In genomic region chr7:1692500-1693418, GRCh38 we compare ENCODE assay signal across 18 cellular contexts. TPM values are rescaled to one million over a fixed set of nuclear protein-coding genes. Genes with fewer than 3 reads are reported as not detected.
DNase-seq lines count a peak whose midpoint lies in the region; ATAC-seq and TF ChIP-seq lines count a peak whose summit lies in the region.
"Had no signal": no experiment of that assay in that cellular context is flagged by ENCODE, and none has a peak within 500 bp of the region (broad histone marks: within the 10 kb centered on the region; RNA-seq: fewer than 3 reads in every experiment).

No MANE protein-coding gene starts in this region.

- H3K36me3 ChIP-seq in upper lobe of left lung: no peaks in the 10 kb centered on the region
- H3K36me3 ChIP-seq: tibial artery had no signal

- peaks cover 5% of the 10 kb centered on the region for H3K27me3 Mint-ChIP-seq in activated naive CD4-positive, alpha-beta T cell treated with anti-CD3 and anti-CD28 coated beads for 36 hours (ENCODE audit: low read depth)
- peaks cover 7% of the 10 kb centered on the region for H3K27me3 Mint-ChIP-seq in activated naive CD4-positive, alpha-beta T cell treated with anti-CD3 and anti-CD28 coated beads, Interleukin-2, amount 10 ng/mL, durations not matched to agents 7 days and 5 days
- H3K27me3 Mint-ChIP-seq in brain (no peaks in the 10 kb centered on the region), mesothelial cell of epicardium (ENCODE audit: low read depth) (peaks cover 13% of the 10 kb centered on the region)

- no peak for TF ChIP-seq EP300 in upper lobe of left lung (IDR thresholded peaks at IDR 0.05)

- DNase-seq in activated naive CD4-positive, alpha-beta T cell treated with anti-CD3 and anti-CD28 coated beads for 36 hours: peak; percentile 1
- DNase-seq in activated naive CD4-positive, alpha-beta T cell treated with anti-CD3 and anti-CD28 coated beads, Interleukin-2, amount 10 ng/mL, durations not matched to agents 7 days and 5 days: no peak
- DNase-seq in mesothelial cell of epicardium (ENCODE audit: low spot score in 2 of 2, unreplicated experiment in 2 of 2): peak; percentile 6 to 33
- DNase-seq in upper lobe of left lung: peak; percentile 14 to 44
- no peak for DNase-seq in activated CD4-positive, alpha-beta T cell treated with anti-CD3 and anti-CD28 coated beads, Interleukin-2, amount 50 U/mL, for 4 hours
- no peak for DNase-seq in NCI-H187 (lab: John Stamatoyannopoulos, UW)
- no peak for DNase-seq in stimulated activated naive CD8-positive, alpha-beta T cell treated with anti-CD3 and anti-CD28 coated beads, Interleukin-15, Interleukin-2, amounts not matched to agents 100 U/mL and 50 U/mL, for 24 hours
- DNase-seq: effector memory CD4-positive, alpha-beta T cell; NCI-H2029 treated with DMSO at 0.1 percent for 48 hours; NCI-H510A treated with DMSO at 0.1 percent for 48 hours; stimulated activated CD4-positive, alpha-beta T cell treated with anti-CD3 and anti-CD28 coated beads, Interleukin-2, amount 100 ng/mL, for 24 hours had no signal

- H3K4me1 ChIP-seq in upper lobe of left lung: no peaks in the 10 kb centered on the region

- H3K27ac ChIP-seq in upper lobe of left lung: no peak overlapping the region

- no peaks in the 10 kb centered on the region for H3K9me3 ChIP-seq in upper lobe of left lung
- H3K9me3 ChIP-seq: tibial artery had no signal

- H3K9me3 Mint-ChIP-seq in activated naive CD4-positive, alpha-beta T cell treated with anti-CD3 and anti-CD28 coated beads for 36 hours: peaks cover 4% of the 10 kb centered on the region
- peaks cover 2% of the 10 kb centered on the region for H3K9me3 Mint-ChIP-seq in activated naive CD4-positive, alpha-beta T cell treated with anti-CD3 and anti-CD28 coated beads, Interleukin-2, amount 10 ng/mL, durations not matched to agents 7 days and 5 days
- peaks cover 6 to 11% (median 9%) of the 10 kb centered on the region in 5 experiments for H3K9me3 Mint-ChIP-seq in brain
- H3K9me3 Mint-ChIP-seq in mesothelial cell of epicardium: peaks cover 11% of the 10 kb centered on the region
- H3K9me3 Mint-ChIP-seq: GM23338; natural killer cell treated with Interleukin-12 subunit alpha and Interleukin-12 subunit beta and Interleukin-15 and Interleukin-18, amount 100 ng/mL, for 72 hours had no signal

- no peaks in the 10 kb centered on the region for H3K27me3 ChIP-seq in upper lobe of left lung
- H3K27me3 ChIP-seq: tibial artery had no signal

- no peak for ATAC-seq in upper lobe of left lung (ENCODE audit: low FRiP score in 2 of 2)
- no peak for ATAC-seq in stimulated activated naive CD8-positive, alpha-beta T cell treated with anti-CD3 and anti-CD28 coated beads, Interleukin-15, Interleukin-2, amounts not matched to agents 100 U/mL and 50 U/mL, for 24 hours
- ATAC-seq: CD8-positive, alpha-beta T cell had no signal

- 87% methylated on average over 15 to 27 of the region's 27 CpGs for WGBS in upper lobe of left lung, 2 donors

- peaks cover 2% of the 10 kb centered on the region for H3K4me1 Mint-ChIP-seq in activated naive CD4-positive, alpha-beta T cell treated with anti-CD3 and anti-CD28 coated beads for 36 hours (ENCODE audit: low read depth)
- H3K4me1 Mint-ChIP-seq in activated naive CD4-positive, alpha-beta T cell treated with anti-CD3 and anti-CD28 coated beads, Interleukin-2, amount 10 ng/mL, durations not matched to agents 7 days and 5 days: peaks cover 4% of the 10 kb centered on the region
- H3K4me1 Mint-ChIP-seq in brain (peaks cover 75% of the 10 kb centered on the region), mesothelial cell of epicardium (peaks cover 8% of the 10 kb centered on the region)
- H3K4me1 Mint-ChIP-seq: activated naive CD4-positive, alpha-beta T cell treated with anti-CD3 and anti-CD28 coated beads, Interleukin-2, amount 50 U/mL, for 24 hours had no signal

- intact Hi-C loops in activated naive CD4-positive, alpha-beta T cell treated with anti-CD3 and anti-CD28 coated beads for 36 hours (cut with micrococcal nuclease): no loop called here

- no peak overlapping the region for H3K27ac Mint-ChIP-seq in activated naive CD4-positive, alpha-beta T cell treated with anti-CD3 and anti-CD28 coated beads for 36 hours
- no peak overlapping the region for H3K27ac Mint-ChIP-seq in activated naive CD4-positive, alpha-beta T cell treated with anti-CD3 and anti-CD28 coated beads, Interleukin-2, amount 10 ng/mL, durations not matched to agents 7 days and 5 days
- H3K27ac Mint-ChIP-seq in brain (peak overlapping the region in 4 of 5 experiments; percentile 70 to 98 (median 84)), mesothelial cell of epicardium (no peak overlapping the region)
- H3K27ac Mint-ChIP-seq: activated naive CD4-positive, alpha-beta T cell treated with anti-CD3 and anti-CD28 coated beads, Interleukin-2, amount 50 U/mL, for 24 hours; CD8-positive, alpha-beta T cell; GM23338; natural killer cell treated with Interleukin-12 subunit alpha and Interleukin-12 subunit beta and Interleukin-15 and Interleukin-18, amount 100 ng/mL, for 72 hours had no signal

- CTCF ChIA-PET in activated naive CD4-positive, alpha-beta T cell treated with anti-CD3 and anti-CD28 coated beads for 36 hours (lab: Charles Lee): no interaction called here
- CTCF ChIA-PET in activated naive CD4-positive, alpha-beta T cell treated with anti-CD3 and anti-CD28 coated beads, Interleukin-2, amount 10 ng/mL, durations not matched to agents 7 days and 5 days (lab: Charles Lee): no interaction called here

- no peak overlapping the region for H3K4me3 ChIP-seq in upper lobe of left lung
- H3K4me3 ChIP-seq: GM23338 had no signal

- H3K36me3 Mint-ChIP-seq in activated naive CD4-positive, alpha-beta T cell treated with anti-CD3 and anti-CD28 coated beads for 36 hours (ENCODE audit: low read depth): no peaks in the 10 kb centered on the region
- H3K36me3 Mint-ChIP-seq in activated naive CD4-positive, alpha-beta T cell treated with anti-CD3 and anti-CD28 coated beads, Interleukin-2, amount 10 ng/mL, durations not matched to agents 7 days and 5 days: no peaks in the 10 kb centered on the region
- peaks cover 31% of the 10 kb centered on the region for H3K36me3 Mint-ChIP-seq in brain
- H3K36me3 Mint-ChIP-seq in mesothelial cell of epicardium: peaks cover 9% of the 10 kb centered on the region
- H3K36me3 Mint-ChIP-seq: activated naive CD4-positive, alpha-beta T cell treated with anti-CD3 and anti-CD28 coated beads, Interleukin-2, amount 50 U/mL, for 24 hours; CD8-positive, alpha-beta T cell; natural killer cell treated with Interleukin-12 subunit alpha and Interleukin-12 subunit beta and Interleukin-15 and Interleukin-18, amount 100 ng/mL, for 72 hours had no signal

- TF ChIP-seq CTCF in brain (conservative IDR thresholded peaks at IDR 0.05) (no peak), mesothelial cell of epicardium (IDR thresholded peaks at IDR 0.05; ENCODE audit: unreplicated experiment) (no peak), upper lobe of left lung (IDR thresholded peaks at IDR 0.05) (no peak)

- H3K4me3 Mint-ChIP-seq in activated naive CD4-positive, alpha-beta T cell treated with anti-CD3 and anti-CD28 coated beads for 36 hours: no peak overlapping the region
- no peak overlapping the region for H3K4me3 Mint-ChIP-seq in activated naive CD4-positive, alpha-beta T cell treated with anti-CD3 and anti-CD28 coated beads, Interleukin-2, amount 10 ng/mL, durations not matched to agents 7 days and 5 days
- H3K4me3 Mint-ChIP-seq in brain: no peak overlapping the region
- H3K4me3 Mint-ChIP-seq in mesothelial cell of epicardium: no peak overlapping the region
- H3K4me3 Mint-ChIP-seq: activated naive CD4-positive, alpha-beta T cell treated with anti-CD3 and anti-CD28 coated beads, Interleukin-2, amount 50 U/mL, for 24 hours; CD8-positive, alpha-beta T cell; GM23338; natural killer cell treated with Interleukin-12 subunit alpha and Interleukin-12 subunit beta and Interleukin-15 and Interleukin-18, amount 100 ng/mL, for 72 hours had no signal

- TF ChIP-seq POLR2A in upper lobe of left lung (IDR thresholded peaks at IDR 0.05): no peak

RNA-seq across cellular contexts. Expression of gene ELFN1, which starts 22.7 kb away (rescaled TPM):
- total RNA-seq in activated naive CD4-positive, alpha-beta T cell treated with anti-CD3 and anti-CD28 coated beads for 36 hours: not detected
- 1.2 TPM for polyA plus RNA-seq in brain (ENCODE audit: insufficient read depth, low read depth, low replicate concordance)
- total RNA-seq in mesothelial cell of epicardium (11.4 to 13.5 TPM (median 11.9 TPM) in 3 replicates), upper lobe of left lung (1 to 10 TPM in 2 of 6 donors, under 1 TPM in 3, not detected in 1; 0.11 to 3.0 (median 0.30) TPM)
- total RNA-seq: CD8-positive, alpha-beta T cell; M059J had no signal

Comparison
In these comparisons a context has a peak if more than half of its experiments do, and no peak if none do; other contexts are left out.
1. DNase-seq: peak in activated naive CD4-positive, alpha-beta T cell treated with anti-CD3 and anti-CD28 coated beads for 36 hours (single experiment), mesothelial cell of epicardium (2 of 2) and upper lobe of left lung (2 of 2); none in activated naive CD4-positive, alpha-beta T cell treated with anti-CD3 and anti-CD28 coated beads, Interleukin-2, amount 10 ng/mL, durations not matched to agents 7 days and 5 days (single experiment), activated CD4-positive, alpha-beta T cell treated with anti-CD3 and anti-CD28 coated beads, Interleukin-2, amount 50 U/mL, for 4 hours (0 of 2), NCI-H187 (0 of 2) and stimulated activated naive CD8-positive, alpha-beta T cell treated with anti-CD3 and anti-CD28 coated beads, Interleukin-15, Interleukin-2, amounts not matched to agents 100 U/mL and 50 U/mL, for 24 hours (single experiment).
2. H3K27ac Mint-ChIP-seq: peak in brain (4 of 5); none in activated naive CD4-positive, alpha-beta T cell treated with anti-CD3 and anti-CD28 coated beads for 36 hours (single experiment), activated naive CD4-positive, alpha-beta T cell treated with anti-CD3 and anti-CD28 coated beads, Interleukin-2, amount 10 ng/mL, durations not matched to agents 7 days and 5 days (single experiment) and mesothelial cell of epicardium (single experiment).